2 cellular contexts compared by ENCODE assay signal in the genomic region with DNA sequence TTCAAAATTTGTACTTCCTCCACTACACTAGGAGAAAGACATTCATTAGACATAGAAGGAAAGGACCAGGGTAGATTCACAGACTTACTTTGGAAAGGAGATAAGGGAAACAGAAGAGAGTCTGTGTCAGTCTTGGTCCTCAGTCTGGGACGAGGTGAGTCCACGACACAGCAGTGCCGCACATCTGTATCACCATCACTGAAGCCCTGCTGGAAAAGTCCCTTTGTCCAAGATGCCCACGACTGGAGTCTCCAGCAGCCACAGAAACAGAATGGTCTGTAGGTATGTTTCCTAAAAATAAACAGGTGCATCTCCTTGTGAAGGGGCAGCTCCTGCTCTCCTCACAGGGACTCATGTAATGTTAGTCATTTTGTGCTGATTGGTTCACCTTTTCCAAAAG.
A peak's percentile ranks its signal among the peaks of the same experiment; 100 is the strongest.
TF ChIP-seq lines count a peak whose summit lies in the region.

No MANE protein-coding gene starts in this region.

TF ChIP-seq in HepG2, 621 proteins besides CTCF, POLR2A, EP300 and RAD21:
- TF ChIP-seq, protein P1, sequence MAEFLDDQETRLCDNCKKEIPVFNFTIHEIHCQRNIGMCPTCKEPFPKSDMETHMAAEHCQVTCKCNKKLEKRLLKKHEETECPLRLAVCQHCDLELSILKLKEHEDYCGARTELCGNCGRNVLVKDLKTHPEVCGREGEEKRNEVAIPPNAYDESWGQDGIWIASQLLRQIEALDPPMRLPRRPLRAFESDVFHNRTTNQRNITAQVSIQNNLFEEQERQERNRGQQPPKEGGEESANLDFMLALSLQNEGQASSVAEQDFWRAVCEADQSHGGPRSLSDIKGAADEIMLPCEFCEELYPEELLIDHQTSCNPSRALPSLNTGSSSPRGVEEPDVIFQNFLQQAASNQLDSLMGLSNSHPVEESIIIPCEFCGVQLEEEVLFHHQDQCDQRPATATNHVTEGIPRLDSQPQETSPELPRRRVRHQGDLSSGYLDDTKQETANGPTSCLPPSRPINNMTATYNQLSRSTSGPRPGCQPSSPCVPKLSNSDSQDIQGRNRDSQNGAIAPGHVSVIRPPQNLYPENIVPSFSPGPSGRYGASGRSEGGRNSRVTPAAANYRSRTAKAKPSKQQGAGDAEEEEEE (CRISPR knock-in tag; IDR thresholded peaks at IDR 0.05; ENCODE audit: borderline replicate concordance) = 0 out of 2 replicates have a peak, but pooled peaks have one; percentile 31
- TF ChIP-seq GLI4 (CRISPR knock-in tag; IDR thresholded peaks at IDR 0.05; ENCODE audit: borderline replicate concordance) = no peak
- 0 out of 2 replicates have a peak, but pooled peaks have one; percentile 65 for TF ChIP-seq SMYD3 (CRISPR knock-in tag; IDR thresholded peaks at IDR 0.05)
- TF ChIP-seq ELF3 (CRISPR knock-in tag; IDR thresholded peaks at IDR 0.05) = no peak
- TF ChIP-seq RBM22 (optimal IDR thresholded peaks at IDR 0.05; ENCODE audit: low read length) = peak; percentile 98
- no peak for TF ChIP-seq SOX13 (IDR thresholded peaks at IDR 0.05)
- 0 out of 4 replicates have a peak, but pooled peaks of 1 of the 2 experiments have one; percentile 42 for TF ChIP-seq SOX13 (CRISPR knock-in tag; conservative IDR thresholded peaks at IDR 0.05 in 1 of 2, IDR thresholded peaks at IDR 0.05 in 1 of 2)
- peak; percentile 50; the same call in 1 of the 2 replicates for TF ChIP-seq SSRP1 (CRISPR knock-in tag; IDR thresholded peaks at IDR 0.05)
- TF ChIP-seq, protein P2, sequence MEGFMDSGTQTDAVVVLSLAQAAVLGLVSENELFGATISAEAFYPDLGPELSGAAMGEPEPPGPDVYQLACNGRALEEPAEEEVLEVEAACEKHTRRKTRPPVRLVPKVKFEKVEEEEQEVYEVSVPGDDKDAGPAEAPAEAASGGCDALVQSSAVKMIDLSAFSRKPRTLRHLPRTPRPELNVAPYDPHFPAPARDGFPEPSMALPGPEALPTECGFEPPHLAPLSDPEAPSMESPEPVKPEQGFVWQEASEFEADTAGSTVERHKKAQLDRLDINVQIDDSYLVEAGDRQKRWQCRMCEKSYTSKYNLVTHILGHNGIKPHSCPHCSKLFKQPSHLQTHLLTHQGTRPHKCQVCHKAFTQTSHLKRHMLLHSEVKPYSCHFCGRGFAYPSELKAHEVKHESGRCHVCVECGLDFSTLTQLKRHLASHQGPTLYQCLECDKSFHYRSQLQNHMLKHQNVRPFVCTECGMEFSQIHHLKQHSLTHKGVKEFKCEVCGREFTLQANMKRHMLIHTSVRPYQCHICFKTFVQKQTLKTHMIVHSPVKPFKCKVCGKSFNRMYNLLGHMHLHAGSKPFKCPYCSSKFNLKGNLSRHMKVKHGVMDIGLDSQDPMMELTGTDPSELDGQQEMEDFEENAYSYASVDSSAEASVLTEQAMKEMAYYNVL (CRISPR knock-in tag; IDR thresholded peaks at IDR 0.05; ENCODE audit: borderline replicate concordance) = 0 out of 2 replicates have a peak, but pooled peaks have one; percentile 20
- TF ChIP-seq AGO2 (optimal IDR thresholded peaks at IDR 0.05; ENCODE audit: low read depth, low read length) = peak; percentile 65
- peak; percentile 51 for TF ChIP-seq POLR2G (IDR thresholded peaks at IDR 0.05; ENCODE audit: low read depth, low read length)
- TF ChIP-seq ZSCAN20 (CRISPR knock-in tag; IDR thresholded peaks at IDR 0.05; ENCODE audit: borderline replicate concordance) = no peak
- no peak for TF ChIP-seq ZNF484 (CRISPR knock-in tag; IDR thresholded peaks at IDR 0.05; ENCODE audit: borderline replicate concordance, low read depth)
- no peak for TF ChIP-seq ZFP1 (CRISPR knock-in tag; IDR thresholded peaks at IDR 0.05)
- TF ChIP-seq POLR2AphosphoS2 (IDR thresholded peaks at IDR 0.05; ENCODE audit: low read depth, low read length) = peak; percentile 28; the same call in 1 of the 2 replicates
- no peak for TF ChIP-seq ZNF260 (CRISPR knock-in tag; IDR thresholded peaks at IDR 0.05; ENCODE audit: borderline replicate concordance, low read depth)

TF ChIP-seq in GM12878, 131 proteins besides CTCF, POLR2A, EP300 and RAD21:
- TF ChIP-seq ATF7 (IDR thresholded peaks at IDR 0.05; ENCODE audit: low read depth) (no peak), IKZF1 (conservative IDR thresholded peaks at IDR 0.05) (no peak), MYB (IDR thresholded peaks at IDR 0.05; ENCODE audit: borderline replicate concordance, low read depth, low read length) (no peak), RB1 (IDR thresholded peaks at IDR 0.05; ENCODE audit: borderline replicate concordance) (no peak), BHLHE40 (IDR thresholded peaks at IDR 0.05; ENCODE audit: borderline replicate concordance in 1 of 2, low read depth in 2 of 2, low read length in 1 of 2) (no peak), POLR2AphosphoS5 (IDR thresholded peaks at IDR 0.05; ENCODE audit: low read length) (no peak), CBFB (IDR thresholded peaks at IDR 0.05; ENCODE audit: low read depth) (no peak)
- TF ChIP-seq, protein P3, sequence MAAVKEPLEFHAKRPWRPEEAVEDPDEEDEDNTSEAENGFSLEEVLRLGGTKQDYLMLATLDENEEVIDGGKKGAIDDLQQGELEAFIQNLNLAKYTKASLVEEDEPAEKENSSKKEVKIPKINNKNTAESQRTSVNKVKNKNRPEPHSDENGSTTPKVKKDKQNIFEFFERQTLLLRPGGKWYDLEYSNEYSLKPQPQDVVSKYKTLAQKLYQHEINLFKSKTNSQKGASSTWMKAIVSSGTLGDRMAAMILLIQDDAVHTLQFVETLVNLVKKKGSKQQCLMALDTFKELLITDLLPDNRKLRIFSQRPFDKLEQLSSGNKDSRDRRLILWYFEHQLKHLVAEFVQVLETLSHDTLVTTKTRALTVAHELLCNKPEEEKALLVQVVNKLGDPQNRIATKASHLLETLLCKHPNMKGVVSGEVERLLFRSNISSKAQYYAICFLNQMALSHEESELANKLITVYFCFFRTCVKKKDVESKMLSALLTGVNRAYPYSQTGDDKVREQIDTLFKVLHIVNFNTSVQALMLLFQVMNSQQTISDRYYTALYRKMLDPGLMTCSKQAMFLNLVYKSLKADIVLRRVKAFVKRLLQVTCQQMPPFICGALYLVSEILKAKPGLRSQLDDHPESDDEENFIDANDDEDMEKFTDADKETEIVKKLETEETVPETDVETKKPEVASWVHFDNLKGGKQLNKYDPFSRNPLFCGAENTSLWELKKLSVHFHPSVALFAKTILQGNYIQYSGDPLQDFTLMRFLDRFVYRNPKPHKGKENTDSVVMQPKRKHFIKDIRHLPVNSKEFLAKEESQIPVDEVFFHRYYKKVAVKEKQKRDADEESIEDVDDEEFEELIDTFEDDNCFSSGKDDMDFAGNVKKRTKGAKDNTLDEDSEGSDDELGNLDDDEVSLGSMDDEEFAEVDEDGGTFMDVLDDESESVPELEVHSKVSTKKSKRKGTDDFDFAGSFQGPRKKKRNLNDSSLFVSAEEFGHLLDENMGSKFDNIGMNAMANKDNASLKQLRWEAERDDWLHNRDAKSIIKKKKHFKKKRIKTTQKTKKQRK (IDR thresholded peaks at IDR 0.05; ENCODE audit: low read depth, low read length) = no peak
- TF ChIP-seq, protein P4, sequence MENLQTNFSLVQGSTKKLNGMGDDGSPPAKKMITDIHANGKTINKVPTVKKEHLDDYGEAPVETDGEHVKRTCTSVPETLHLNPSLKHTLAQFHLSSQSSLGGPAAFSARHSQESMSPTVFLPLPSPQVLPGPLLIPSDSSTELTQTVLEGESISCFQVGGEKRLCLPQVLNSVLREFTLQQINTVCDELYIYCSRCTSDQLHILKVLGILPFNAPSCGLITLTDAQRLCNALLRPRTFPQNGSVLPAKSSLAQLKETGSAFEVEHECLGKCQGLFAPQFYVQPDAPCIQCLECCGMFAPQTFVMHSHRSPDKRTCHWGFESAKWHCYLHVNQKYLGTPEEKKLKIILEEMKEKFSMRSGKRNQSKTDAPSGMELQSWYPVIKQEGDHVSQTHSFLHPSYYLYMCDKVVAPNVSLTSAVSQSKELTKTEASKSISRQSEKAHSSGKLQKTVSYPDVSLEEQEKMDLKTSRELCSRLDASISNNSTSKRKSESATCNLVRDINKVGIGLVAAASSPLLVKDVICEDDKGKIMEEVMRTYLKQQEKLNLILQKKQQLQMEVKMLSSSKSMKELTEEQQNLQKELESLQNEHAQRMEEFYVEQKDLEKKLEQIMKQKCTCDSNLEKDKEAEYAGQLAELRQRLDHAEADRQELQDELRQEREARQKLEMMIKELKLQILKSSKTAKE (IDR thresholded peaks at IDR 0.05; ENCODE audit: low read depth, poor library complexity, severe bottlenecking) = no peak
